8 cellular contexts compared by ENCODE assay signal in genomic region chr1:77025599-77025998, GRCh38.
"Had no signal": no experiment of that assay in that cellular context is flagged by ENCODE, and none has a peak within 500 bp of the region (broad histone marks: within the 10 kb centered on the region; RNA-seq: fewer than 3 reads in every experiment).

No MANE protein-coding gene starts in this region.

- H3K27ac Mint-ChIP-seq: GM23338, HFFc6 had no signal

- H3K9me3 ChIP-seq: HAP-1 had no signal

- H3K9me3 Mint-ChIP-seq: GM23338, HFFc6 had no signal

- DNase-seq: HFFc6, IMR-90, KG1 had no signal

- H2AFZ ChIP-seq: GM23338 had no signal

- H3K4me3 ChIP-seq: GM23338, HAP-1, K562 had no signal

- H3K4me1 ChIP-seq: HAP-1 had no signal

- H3K4me3 Mint-ChIP-seq: GM23338, HFFc6 had no signal

- ATAC-seq: HCT116, K562 had no signal

- H3K27ac ChIP-seq: HL-60 had no signal

- H3K36me3 ChIP-seq: HAP-1 had no signal
